In the genomic region with DNA sequence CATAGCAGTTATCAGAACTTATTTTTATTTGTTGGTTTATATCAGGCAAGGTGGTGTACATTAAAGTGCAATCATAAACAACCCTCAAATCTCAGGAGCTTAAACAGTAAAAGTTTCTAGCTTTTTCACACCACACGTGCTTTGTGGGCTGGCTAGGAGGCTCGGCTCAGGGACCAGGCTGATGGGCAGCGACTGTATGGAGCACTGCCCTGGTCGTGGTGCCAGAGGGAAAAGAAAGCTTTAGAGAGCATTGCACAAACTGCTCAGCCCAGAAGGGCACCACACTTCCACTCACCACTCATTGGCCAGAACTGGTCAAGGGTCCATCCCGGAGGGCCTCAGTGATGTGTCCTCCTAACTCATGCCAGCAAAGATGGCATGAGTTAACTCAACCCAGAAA, we compare ENCODE assay signal across 15 cellular contexts.
"Had no signal": no experiment of that assay in that cellular context is flagged by ENCODE, and none has a peak within 500 bp of the region (broad histone marks: within the 10 kb centered on the region; RNA-seq: fewer than 3 reads in every experiment).

No MANE protein-coding gene starts in this region.

- ATAC-seq: activated CD8-positive, alpha-beta memory T cell treated with anti-CD3 and anti-CD28 coated beads, Interleukin-2, amount 10 ng/mL, durations not matched to agents 7 days and 5 days; natural killer cell; stimulated activated naive CD8-positive, alpha-beta T cell treated with anti-CD3 and anti-CD28 coated beads, Interleukin-15, Interleukin-2, amounts not matched to agents 100 U/mL and 50 U/mL, for 24 hours had no signal

- H3K79me2 ChIP-seq: parathyroid adenoma had no signal

- H3K4me1 ChIP-seq: parathyroid adenoma, tibial artery had no signal

- H3K27ac ChIP-seq: cardiac muscle cell, neutrophil, parathyroid adenoma, tibial artery had no signal

- H3K9ac ChIP-seq: parathyroid adenoma had no signal

- DNase-seq: activated CD4-positive, alpha-beta memory T cell treated with anti-CD3 and anti-CD28 coated beads, Interleukin-2, amount 10 ng/mL, durations not matched to agents 7 days and 5 days; activated CD4-positive, alpha-beta T cell treated with anti-CD3 and anti-CD28 coated beads for 48 hours; activated CD4-positive, CD25-positive, alpha-beta regulatory T cell; activated CD8-positive, alpha-beta memory T cell treated with anti-CD3 and anti-CD28 coated beads, Interleukin-2, amount 10 ng/mL, durations not matched to agents 7 days and 5 days; amniotic stem cell; dermis blood vessel endothelial cell; effector memory CD4-positive, alpha-beta T cell; foreskin melanocyte; natural killer cell; stimulated activated naive CD8-positive, alpha-beta T cell treated with anti-CD3 and anti-CD28 coated beads, Interleukin-15, Interleukin-2, amounts not matched to agents 100 U/mL and 50 U/mL, for 24 hours; substantia nigra; tibial artery had no signal

- H2AFZ ChIP-seq: parathyroid adenoma had no signal

- H3K36me3 ChIP-seq: cardiac muscle cell, neutrophil, tibial artery had no signal

- H3K9me3 ChIP-seq: neutrophil, tibial artery had no signal

- H3K4me3 ChIP-seq: cardiac muscle cell, tibial artery had no signal

- H3K27me3 ChIP-seq: cardiac muscle cell had no signal
